Comparison of ENCODE assay signal across 24 cellular contexts in the genomic region with DNA sequence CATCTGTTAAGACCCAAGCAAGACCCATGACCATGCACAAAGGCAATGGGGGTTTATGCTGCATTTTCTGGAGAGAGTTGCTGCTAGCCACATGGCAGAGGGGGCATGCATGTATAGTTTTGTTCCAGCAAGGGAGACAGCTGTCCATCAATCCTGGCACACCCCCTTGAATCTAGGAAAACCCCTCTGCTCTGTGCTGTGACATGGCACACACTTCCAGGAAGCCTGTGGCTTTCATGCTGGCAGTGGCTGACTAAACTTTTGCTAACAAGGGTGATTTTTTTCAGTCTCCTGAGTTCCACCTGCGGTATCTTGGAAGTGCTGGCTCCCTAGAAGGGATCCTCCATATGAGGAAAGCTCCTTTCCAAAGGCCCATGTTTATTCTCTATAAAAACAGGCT. TPM values are rescaled to one million over a fixed set of nuclear protein-coding genes. Genes with fewer than 3 reads are reported as not detected.
"Had no signal": no experiment of that assay in that cellular context is flagged by ENCODE, and none has a peak within 500 bp of the region (broad histone marks: within the 10 kb centered on the region; RNA-seq: fewer than 3 reads in every experiment).

No MANE protein-coding gene starts in this region.

- H3K4me3 ChIP-seq: coronary artery, psoas muscle, right lobe of liver, spleen, suprapubic skin, thyroid gland had no signal

- DNase-seq: effector CD4-positive, alpha-beta T cell; heart left ventricle; hippocampal formation; naive thymus-derived CD4-positive, alpha-beta T cell; psoas muscle; retina; right lobe of liver; spleen; stimulated activated CD4-positive, alpha-beta T cell treated with anti-CD3 and anti-CD28 coated beads, Interleukin-2, amount 100 ng/mL, for 24 hours; stimulated activated naive CD4-positive, alpha-beta T cell; thyroid gland had no signal

- H3K36me3 ChIP-seq: heart left ventricle, right lobe of liver, spleen, suprapubic skin, thyroid gland had no signal

- H3K27ac ChIP-seq: coronary artery, heart left ventricle, psoas muscle, right lobe of liver, spleen, suprapubic skin, thyroid gland had no signal

- H3K27me3 ChIP-seq: heart left ventricle, right lobe of liver, suprapubic skin, thyroid gland had no signal

- H3K36me3 Mint-ChIP-seq: naive thymus-derived CD4-positive, alpha-beta T cell; type B pancreatic cell had no signal

- H3K9me3 ChIP-seq: psoas muscle, right lobe of liver, spleen, suprapubic skin, thyroid gland had no signal

- H3K4me1 ChIP-seq: psoas muscle, right lobe of liver, thyroid gland had no signal

- H3K9me3 Mint-ChIP-seq: naive thymus-derived CD4-positive, alpha-beta T cell; nephron progenitor cell; type B pancreatic cell had no signal

- ATAC-seq: heart left ventricle; naive thymus-derived CD4-positive, alpha-beta T cell; psoas muscle; right lobe of liver had no signal

- H3K4me1 Mint-ChIP-seq: naive thymus-derived CD4-positive, alpha-beta T cell had no signal

- H3K27ac Mint-ChIP-seq: naive thymus-derived CD4-positive, alpha-beta T cell; nephron progenitor cell; type B pancreatic cell had no signal

- H3K4me3 Mint-ChIP-seq: naive thymus-derived CD4-positive, alpha-beta T cell; nephron progenitor cell; type B pancreatic cell had no signal

RNA-seq across cellular contexts. Expression of gene CST4, which starts 9.1 kb away (rescaled TPM):
- total RNA-seq: dermis microvascular lymphatic vessel endothelial cell; frontal cortex; glomerular endothelial cell; heart left ventricle; kidney epithelial cell; liver; lung microvascular endothelial cell; mesenteric fat pad; mononuclear cell; naive thymus-derived CD4-positive, alpha-beta T cell; omental fat pad; psoas muscle; right lobe of liver; spleen; suprapubic skin had no signal

RNA-seq across cellular contexts. Expression of gene CST1, which starts 52.8 kb away (rescaled TPM):
- total RNA-seq: dermis microvascular lymphatic vessel endothelial cell; frontal cortex; heart left ventricle; kidney epithelial cell; liver; lung microvascular endothelial cell; mesenteric fat pad; mononuclear cell; naive thymus-derived CD4-positive, alpha-beta T cell; omental fat pad; psoas muscle; right lobe of liver; spleen; thyroid gland had no signal
